16 cellular contexts compared by ENCODE assay signal in genomic region chr11:71154406-71154805, GRCh38.
"Had no signal": no experiment of that assay in that cellular context is flagged by ENCODE, and none has a peak within 500 bp of the region (broad histone marks: within the 10 kb centered on the region; RNA-seq: fewer than 3 reads in every experiment).

No MANE protein-coding gene starts in this region.

- H3K4me3 ChIP-seq: hepatocyte, right atrium auricular region, thyroid gland, uterus had no signal

- DNase-seq: dermis blood vessel endothelial cell; foreskin melanocyte; kidney; left cardiac atrium; left ventricle myocardium superior; mesendoderm; naive thymus-derived CD4-positive, alpha-beta T cell; nephron progenitor cell; small intestine; stimulated activated CD4-positive, alpha-beta T cell treated with anti-CD3 and anti-CD28 coated beads, Interleukin-12 subunit alpha, Interleukin-12 subunit beta, amount 100 ng/mL, for 4 hours; stimulated activated naive CD4-positive, alpha-beta T cell treated with Interleukin-2 at 50 U/mL for 16 hours; thyroid gland; uterus had no signal

- H3K9me3 ChIP-seq: neutrophil, right atrium auricular region, thyroid gland, uterus had no signal

- H3K4me1 ChIP-seq: uterus had no signal

- ATAC-seq: left cardiac atrium; left ventricle myocardium superior; naive thymus-derived CD4-positive, alpha-beta T cell had no signal

- H2AFZ ChIP-seq: hepatocyte had no signal

- H3K27me3 ChIP-seq: hepatocyte, right atrium auricular region, thyroid gland, uterus had no signal

- H3K27ac ChIP-seq: neutrophil, right atrium auricular region, thyroid gland, uterus had no signal

- H3K36me3 ChIP-seq: neutrophil, right atrium auricular region, thyroid gland, uterus had no signal
